ENCODE assay signal across 17 cellular contexts in genomic region chr14:74444866-74445265, GRCh38. TPM values are rescaled to one million over a fixed set of nuclear protein-coding genes. Genes with fewer than 3 reads are reported as not detected.
"Had no signal": no experiment of that assay in that cellular context is flagged by ENCODE, and none has a peak within 500 bp of the region (broad histone marks: within the 10 kb centered on the region; RNA-seq: fewer than 3 reads in every experiment).

No MANE protein-coding gene starts in this region.

- H3K9me3 Mint-ChIP-seq: activated CD8-positive, alpha-beta T cell treated with anti-CD3 and anti-CD28 coated beads for 36 hours; nephron had no signal

- H3K27me3 Mint-ChIP-seq: stimulated activated memory B cell treated with anti-CD40 and anti-IgM and Interleukin-4, amounts not matched to agents 10 μg/mL and 1 μg/mL and 100 μg/mL, for 72 hours had no signal

- H3K36me3 Mint-ChIP-seq: stimulated activated memory B cell treated with anti-CD40 and anti-IgM and Interleukin-4, amounts not matched to agents 10 μg/mL and 1 μg/mL and 100 μg/mL, for 72 hours had no signal

- H3K27ac Mint-ChIP-seq: activated CD8-positive, alpha-beta T cell treated with anti-CD3 and anti-CD28 coated beads for 36 hours; nephron; stimulated activated memory B cell treated with anti-CD40 and anti-IgM and Interleukin-4, amounts not matched to agents 10 μg/mL and 1 μg/mL and 100 μg/mL, for 72 hours had no signal

- H3K4me3 ChIP-seq: hepatocyte had no signal

- DNase-seq: activated CD8-positive, alpha-beta T cell treated with anti-CD3 and anti-CD28 coated beads for 36 hours; activated naive CD4-positive, alpha-beta T cell treated with Interleukin-2 at 50 U/mL for 16 hours; aorta; dermis blood vessel endothelial cell; left ventricle myocardium superior; mesenchymal stem cell; nucleus accumbens; posterior cingulate gyrus; retina; stimulated activated CD4-positive, alpha-beta T cell treated with anti-CD3 and anti-CD28 coated beads, Interleukin-2, amount 100 ng/mL, for 48 hours; T-helper 1 cell; T1000 had no signal

- H3K4me3 Mint-ChIP-seq: activated CD8-positive, alpha-beta T cell treated with anti-CD3 and anti-CD28 coated beads for 36 hours; nephron; stimulated activated memory B cell treated with anti-CD40 and anti-IgM and Interleukin-4, amounts not matched to agents 10 μg/mL and 1 μg/mL and 100 μg/mL, for 72 hours had no signal

- ATAC-seq: activated CD8-positive, alpha-beta T cell treated with anti-CD3 and anti-CD28 coated beads for 36 hours; left ventricle myocardium superior; stimulated activated memory B cell treated with anti-CD40 and anti-IgM and Interleukin-4, amounts not matched to agents 10 μg/mL and 1 μg/mL and 100 μg/mL, for 72 hours had no signal

- H3K4me1 Mint-ChIP-seq: nephron; stimulated activated memory B cell treated with anti-CD40 and anti-IgM and Interleukin-4, amounts not matched to agents 10 μg/mL and 1 μg/mL and 100 μg/mL, for 72 hours had no signal

- H3K27ac ChIP-seq: hepatocyte had no signal

RNA-seq across cellular contexts. Expression of gene SYNDIG1L, which starts 18.9 kb away (rescaled TPM):
- total RNA-seq: activated CD8-positive, alpha-beta T cell treated with anti-CD3 and anti-CD28 coated beads for 36 hours; dermis blood vessel endothelial cell; glomerular endothelial cell; hepatocyte; kidney epithelial cell had no signal
